Comparison of ENCODE assay signal across 31 cellular contexts in the genomic region with DNA sequence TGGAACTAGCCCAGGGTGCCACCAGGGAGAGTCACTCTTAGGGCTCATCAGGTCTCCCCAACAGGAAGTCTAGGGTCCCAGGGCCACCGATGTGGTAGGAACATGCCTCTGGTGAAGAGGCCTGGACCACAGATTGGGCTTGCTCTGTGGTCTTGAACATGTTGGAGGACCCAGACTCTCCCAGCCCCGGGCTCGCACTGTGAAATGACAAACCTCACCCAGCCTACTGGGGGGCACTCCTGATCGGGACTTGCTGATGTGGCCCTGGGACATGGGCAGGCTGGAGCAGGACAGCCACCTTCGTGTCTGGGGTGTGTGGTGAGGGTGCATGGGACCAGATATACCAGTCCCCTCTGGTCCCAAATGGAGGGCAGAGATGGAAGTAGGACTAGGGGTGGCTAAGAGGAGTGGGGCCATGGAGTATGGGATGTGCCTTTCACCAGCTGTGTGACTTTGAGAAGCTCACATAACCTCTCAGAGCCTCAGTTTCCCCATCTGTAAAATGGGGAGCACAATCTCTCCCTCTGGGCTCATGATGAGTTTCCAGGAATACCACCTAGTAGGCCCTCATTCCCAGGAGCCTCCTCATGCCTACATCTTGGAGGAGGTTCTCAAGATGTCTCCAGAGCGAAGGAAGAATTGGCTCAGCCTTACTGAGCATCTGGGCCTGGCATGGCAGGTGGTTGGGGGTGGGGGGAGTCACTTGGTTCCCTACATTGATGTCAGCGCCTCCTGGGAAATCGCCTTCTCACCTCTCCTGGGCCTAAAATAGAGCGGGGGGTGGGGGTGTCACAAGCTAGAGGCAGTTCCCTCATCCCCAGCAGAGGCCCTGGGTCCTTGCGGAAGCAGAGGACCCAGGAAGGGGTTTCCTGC. TPM values are rescaled to one million over a fixed set of nuclear protein-coding genes. Genes with fewer than 3 reads are reported as not detected.
DNase-seq lines count a peak whose midpoint lies in the region; ATAC-seq and TF ChIP-seq lines count a peak whose summit lies in the region.
"Had no signal": no experiment of that assay in that cellular context is flagged by ENCODE, and none has a peak within 500 bp of the region (broad histone marks: within the 10 kb centered on the region; RNA-seq: fewer than 3 reads in every experiment).

No MANE protein-coding gene starts in this region.

- peak; percentile 20; the same call in 1 of the 3 replicates for ATAC-seq in DND-41 (ENCODE audit: insufficient read depth, low read depth)
- no peak for ATAC-seq in RWPE2 (ENCODE audit: low read depth)
- ATAC-seq in heart right ventricle: peak; percentile 36 to 72 (median 44)
- ATAC-seq in HG02798 (IDR thresholded peaks at IDR 0.05; ENCODE audit: poor library complexity, unreplicated experiment): no peak
- ATAC-seq: gastrocnemius medialis; left lung; naive thymus-derived CD4-positive, alpha-beta T cell had no signal

- H3K27ac ChIP-seq in DND-41 (ENCODE audit: low read length): no peak overlapping the region
- no peak overlapping the region for H3K27ac ChIP-seq in RWPE2 (ENCODE audit: poor library complexity, severe bottlenecking)
- peak overlapping the region in 2 of 10 donors; percentile 37 to 69 for H3K27ac ChIP-seq in heart right ventricle
- no peak overlapping the region for H3K27ac ChIP-seq in SJCRH30
- H3K27ac ChIP-seq: BLaER1, gastrocnemius medialis, left lung, pancreas had no signal

- intact Hi-C loops in heart right ventricle (cut with DNase I): no loop called here

- peak overlapping the region; percentile 81 for H3K4me3 Mint-ChIP-seq in neural crest cell
- H3K4me3 Mint-ChIP-seq: dendritic cell treated with granulocyte-macrophage colony-stimulating factor and Interleukin-4, amounts not matched to agents 40 ng/mL and 50 ng/mL, for 4 days had no signal

- no peaks in the 10 kb centered on the region for H3K4me1 ChIP-seq in DND-41 (ENCODE audit: insufficient read depth, low read length)
- H3K4me1 ChIP-seq in RWPE2 (ENCODE audit: insufficient read depth, poor library complexity, severe bottlenecking): no peaks in the 10 kb centered on the region
- peaks cover 4 to 22% (median 14%) of the 10 kb centered on the region in 9 donors for H3K4me1 ChIP-seq in heart right ventricle
- H3K4me1 ChIP-seq in SJCRH30: peaks cover 5% of the 10 kb centered on the region; the same call in 1 of the 2 replicates
- H3K4me1 ChIP-seq: pancreas had no signal

- no peak overlapping the region for H3K27ac Mint-ChIP-seq in neural crest cell (ENCODE audit: unreplicated experiment)
- H3K27ac Mint-ChIP-seq: activated CD4-positive, alpha-beta memory T cell treated with anti-CD3 and anti-CD28 coated beads for 36 hours; activated naive CD4-positive, alpha-beta T cell treated with anti-CD3 and anti-CD28 coated beads, Interleukin-2, amount 50 U/mL, for 24 hours; dendritic cell treated with granulocyte-macrophage colony-stimulating factor and Interleukin-4, amounts not matched to agents 40 ng/mL and 50 ng/mL, for 4 days; naive thymus-derived CD4-positive, alpha-beta T cell; T-helper 1 cell treated with Interleukin-12 subunit alpha and Interleukin-12 subunit beta and Interleukin-4 antibody, amounts not matched to agents 30 μg/mL and 1 μg/mL, for 36 hours had no signal

- H3K79me2 ChIP-seq in DND-41 (ENCODE audit: insufficient read depth, low read length): no peaks in the 10 kb centered on the region

- peaks cover 12% of the 10 kb centered on the region for H4K20me1 ChIP-seq in DND-41 (ENCODE audit: insufficient read depth, low read length)

- no peak overlapping the region for H2AFZ ChIP-seq in DND-41 (ENCODE audit: low read depth, low read length)

- H3K9me3 Mint-ChIP-seq in neural crest cell: no peaks in the 10 kb centered on the region
- H3K9me3 Mint-ChIP-seq: activated CD4-positive, alpha-beta memory T cell treated with anti-CD3 and anti-CD28 coated beads for 36 hours; activated naive CD4-positive, alpha-beta T cell treated with anti-CD3 and anti-CD28 coated beads, Interleukin-2, amount 50 U/mL, for 24 hours; dendritic cell treated with granulocyte-macrophage colony-stimulating factor and Interleukin-4, amounts not matched to agents 40 ng/mL and 50 ng/mL, for 4 days; naive thymus-derived CD4-positive, alpha-beta T cell; T-helper 1 cell treated with Interleukin-12 subunit alpha and Interleukin-12 subunit beta and Interleukin-4 antibody, amounts not matched to agents 30 μg/mL and 1 μg/mL, for 36 hours had no signal

- no peak overlapping the region for H3K4me3 ChIP-seq in DND-41 (ENCODE audit: low read depth in 1 of 2, low read length in 2 of 2)
- no peak overlapping the region for H3K4me3 ChIP-seq in RWPE2 (ENCODE audit: severe bottlenecking)
- no peak overlapping the region for H3K4me3 ChIP-seq in heart right ventricle
- H3K4me3 ChIP-seq in SJCRH30: no peak overlapping the region
- H3K4me3 ChIP-seq: gastrocnemius medialis, left lung, pancreas, smooth muscle cell had no signal

- no peak for TF ChIP-seq CTCF in DND-41 (IDR thresholded peaks at IDR 0.05; ENCODE audit: borderline replicate concordance, extremely low read depth, low read length, poor library complexity, severe bottlenecking)
- TF ChIP-seq CTCF in RWPE2 (IDR thresholded peaks at IDR 0.05; ENCODE audit: poor library complexity, severe bottlenecking): no peak
- no peak for TF ChIP-seq CTCF in heart right ventricle (IDR thresholded peaks at IDR 0.05)
- TF ChIP-seq CTCF in neural crest cell (conservative IDR thresholded peaks at IDR 0.05): no peak

- H3K9me3 ChIP-seq in DND-41 (ENCODE audit: insufficient read depth, low read length, severe bottlenecking) (no peaks in the 10 kb centered on the region), RWPE2 (ENCODE audit: severe bottlenecking) (no peaks in the 10 kb centered on the region), heart right ventricle (no peaks in the 10 kb centered on the region), SJCRH30 (replicated peaks) (no peaks in the 10 kb centered on the region)
- H3K9me3 ChIP-seq: BLaER1, gastrocnemius medialis, left lung, pancreas had no signal

- H3K36me3 Mint-ChIP-seq in neural crest cell (ENCODE audit: low read depth): no peaks in the 10 kb centered on the region
- H3K36me3 Mint-ChIP-seq: activated CD4-positive, alpha-beta memory T cell treated with anti-CD3 and anti-CD28 coated beads for 36 hours; activated naive CD4-positive, alpha-beta T cell treated with anti-CD3 and anti-CD28 coated beads, Interleukin-2, amount 50 U/mL, for 24 hours; naive thymus-derived CD4-positive, alpha-beta T cell had no signal

- 71 to 74% methylated on average over 10 of the region's 10 CpGs for WGBS in heart right ventricle, 2 donors

- no peak overlapping the region for H3K9ac ChIP-seq in DND-41 (ENCODE audit: low read depth, low read length)
- H3K9ac ChIP-seq: BLaER1 had no signal

- no peaks in the 10 kb centered on the region for H3K4me1 Mint-ChIP-seq in neural crest cell
- H3K4me1 Mint-ChIP-seq: activated naive CD4-positive, alpha-beta T cell treated with anti-CD3 and anti-CD28 coated beads, Interleukin-2, amount 50 U/mL, for 24 hours had no signal

- peaks cover 25% of the 10 kb centered on the region for H3K27me3 ChIP-seq in DND-41 (ENCODE audit: insufficient read depth, low read length, poor library complexity)
- H3K27me3 ChIP-seq in RWPE2 (ENCODE audit: insufficient read depth, poor library complexity, severe bottlenecking): peaks cover 26% of the 10 kb centered on the region
- H3K27me3 ChIP-seq in heart right ventricle: peaks cover 0 to 48% (median 33%) of the 10 kb centered on the region in 7 donors
- peaks cover 6% of the 10 kb centered on the region; the same call in 1 of the 2 replicates for H3K27me3 ChIP-seq in SJCRH30

- H3K36me3 ChIP-seq in DND-41 (ENCODE audit: insufficient read depth, low read length) (no peaks in the 10 kb centered on the region), RWPE2 (ENCODE audit: low read depth) (no peaks in the 10 kb centered on the region), heart right ventricle (no peaks in the 10 kb centered on the region), SJCRH30 (no peaks in the 10 kb centered on the region)
- H3K36me3 ChIP-seq: gastrocnemius medialis, left lung, pancreas had no signal

- DNase-seq in DND-41 (no peak), RWPE2 (ENCODE audit: low spot score) (peak; percentile 60), heart right ventricle (peak; percentile 40 to 48), neural crest cell (ENCODE audit: low read depth, low spot score) (no peak), SJCRH30 (no peak)
- no peak for DNase-seq in stimulated activated CD4-positive, alpha-beta T cell treated with anti-CD3 and anti-CD28 coated beads, Interleukin-4, amount 100 ng/mL, for 4 hours
- DNase-seq: activated CD4-positive, alpha-beta memory T cell treated with anti-CD3 and anti-CD28 coated beads for 36 hours; activated CD4-positive, CD25-positive, alpha-beta regulatory T cell treated with anti-CD3 and anti-CD28 coated beads, Interleukin-2, amount 50 U/mL, for 72 hours; activated CD8-positive, alpha-beta memory T cell treated with anti-CD3 and anti-CD28 coated beads, Interleukin-2, amount 50 U/mL, for 48 hours; aorta; central memory CD4-positive, alpha-beta T cell; COR-L47; gastrocnemius medialis; hypothalamus; KBM-7; midbrain; MM.1S; naive thymus-derived CD4-positive, alpha-beta T cell; NCI-H1417 treated with DMSO at 0.1 percent for 48 hours; NCI-H2081 treated with DMSO at 0.1 percent for 48 hours; NCI-H748 treated with DMSO at 0.1 percent for 48 hours; pancreas; stimulated activated CD4-positive, alpha-beta T cell treated with anti-CD3 and anti-CD28 coated beads, Interleukin-1b, Interleukin-23, amount 100 ng/mL, for 48 hours; trophoblast cell had no signal

- peaks cover 24% of the 10 kb centered on the region for H3K27me3 Mint-ChIP-seq in neural crest cell (ENCODE audit: low read depth)

- H3K4me2 ChIP-seq in DND-41 (ENCODE audit: insufficient read depth, low read length): no peak overlapping the region
- H3K4me2 ChIP-seq: smooth muscle cell had no signal

RNA-seq across cellular contexts. Expression of gene ADAM11, which starts 1.5 kb away (rescaled TPM):
- total RNA-seq in heart right ventricle (10 to 100 TPM in 4 of 10 donors, 1 to 10 TPM in 6; 3.2 to 18.3 (median 7.8) TPM), neural crest cell (5.2 and 6.0 TPM in 2 replicates)
- polyA plus RNA-seq in heart right ventricle: 10 to 100 TPM in 1 of 2 donors, under 1 TPM in 1; 0.75 to 13.0 TPM
- total RNA-seq in SJCRH30 (2014; rRNA removed; shearing (Covaris generic)): 0.73 and 0.79 TPM in 2 replicates
- total RNA-seq: smooth muscle cell had no signal

RNA-seq across cellular contexts. Expression of gene DBF4B, which starts 48.8 kb away (rescaled TPM):
- 1 to 10 TPM; 2.9 to 5.5 (median 4.0) TPM for total RNA-seq in heart right ventricle
- 1 to 10 TPM; 2.2 to 8.0 TPM for polyA plus RNA-seq in heart right ventricle
- total RNA-seq in neural crest cell: 50.2 and 51.1 TPM in 2 replicates
- total RNA-seq in SJCRH30 (2014; rRNA removed; shearing (Covaris generic)): 16.5 and 19.4 TPM in 2 replicates

Comparison
In these comparisons a context has a peak if more than half of its experiments do, and no peak if none do; other contexts are left out.
1. ATAC-seq: peak in DND-41 (single experiment) and heart right ventricle (8 of 8); none in RWPE2 (single experiment) and HG02798 (single experiment).
2. DNase-seq: peak in RWPE2 (single experiment) and heart right ventricle (2 of 2); none in DND-41 (single experiment), neural crest cell (single experiment), stimulated activated CD4-positive, alpha-beta T cell treated with anti-CD3 and anti-CD28 coated beads, Interleukin-4, amount 100 ng/mL, for 4 hours (0 of 2) and SJCRH30 (0 of 2).